In the genomic region with DNA sequence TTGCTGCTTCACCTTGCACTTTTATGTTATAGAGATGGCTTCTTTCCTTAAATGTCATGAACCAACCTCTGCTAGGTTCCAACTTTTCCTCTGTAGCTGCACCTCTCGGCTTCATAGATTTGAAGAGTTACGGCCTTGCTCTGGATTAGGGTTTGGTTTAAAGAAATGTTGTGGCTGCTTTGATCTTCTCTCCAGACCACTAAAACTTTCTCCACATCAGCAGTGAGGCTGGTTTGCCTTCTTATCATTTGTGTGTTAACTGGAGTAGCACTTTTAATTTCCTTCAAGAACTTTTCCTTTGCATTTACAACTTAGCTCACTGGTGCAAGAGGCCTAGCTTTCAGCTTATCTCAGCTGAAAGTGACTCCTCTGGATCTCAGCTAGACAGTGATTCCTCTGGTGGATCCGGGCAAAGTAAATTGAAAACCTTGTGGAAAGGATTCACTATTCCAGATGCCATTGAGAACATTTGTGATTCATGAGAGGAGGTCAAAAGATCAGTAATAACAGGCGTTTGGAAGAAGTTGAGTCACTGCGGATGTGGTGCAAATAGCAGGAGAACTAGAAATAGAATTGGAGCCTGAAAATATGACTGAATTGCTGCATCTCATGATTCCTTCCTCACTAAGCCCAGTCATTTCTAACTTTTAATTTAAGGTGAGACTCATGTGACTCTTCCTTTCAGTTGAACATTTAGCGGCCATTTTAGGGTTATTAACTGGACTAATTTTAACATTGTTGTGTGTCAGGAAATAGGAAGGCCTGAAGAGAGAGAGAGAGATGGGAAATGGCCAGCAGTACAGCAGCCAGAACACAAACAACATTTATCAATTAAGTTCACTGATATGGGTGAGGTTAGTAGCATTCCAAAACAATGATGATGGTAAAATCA, we compare ENCODE assay signal across 8 cellular contexts. TPM values are rescaled to one million over a fixed set of nuclear protein-coding genes. Genes with fewer than 3 reads are reported as not detected.
DNase-seq lines count a peak whose midpoint lies in the region; ATAC-seq, FAIRE-seq and TF ChIP-seq lines count a peak whose summit lies in the region.

No MANE protein-coding gene starts in this region.

- peak; percentile 48 for DNase-seq in DND-41
- DNase-seq in LHCN-M2 (ENCODE audit: low read depth), result peak; percentile 100
- peak; percentile 97 for DNase-seq in choroid plexus epithelial cell (ENCODE audit: low read depth)
- no peak for DNase-seq in D721Med (ENCODE audit: insufficient read length, low spot score)
- no peak for DNase-seq in substantia nigra (lab: John Stamatoyannopoulos, UW)
- no peak for DNase-seq in middle frontal gyrus (ENCODE audit: extremely low spot score, low spot score)

- H3K27ac ChIP-seq in DND-41 (ENCODE audit: low read length), result peak overlapping the region; percentile 75
- peak overlapping the region in 15 of 21 experiments; percentile 10 to 74 (median 51) for H3K27ac ChIP-seq in skin epidermis
- H3K27ac ChIP-seq in substantia nigra (ENCODE audit: low read depth, low read length, poor library complexity, severe bottlenecking), result no peak overlapping the region

- H3K36me3 ChIP-seq in DND-41 (ENCODE audit: insufficient read depth, low read length), result no peaks in the 10 kb centered on the region

- TF ChIP-seq CTCF in DND-41 (IDR thresholded peaks at IDR 0.05; ENCODE audit: borderline replicate concordance, extremely low read depth, low read length, poor library complexity, severe bottlenecking), result no peak
- TF ChIP-seq CTCF in choroid plexus epithelial cell (conservative IDR thresholded peaks at IDR 0.05; ENCODE audit: low read depth, low read length), result no peak
- no peak for TF ChIP-seq CTCF in D721Med (IDR thresholded peaks at IDR 0.05; ENCODE audit: insufficient read depth, missing control alignments)

- H4K20me1 ChIP-seq in DND-41 (ENCODE audit: insufficient read depth, low read length), result no peaks in the 10 kb centered on the region

- no peak overlapping the region for H3K4me3 ChIP-seq in DND-41 (ENCODE audit: low read depth in 1 of 2, low read length in 2 of 2)
- no peak overlapping the region for H3K4me3 ChIP-seq in choroid plexus epithelial cell (ENCODE audit: low read depth, low read length)
- no peak overlapping the region for H3K4me3 ChIP-seq in skin epidermis

- no peaks in the 10 kb centered on the region for H3K9me3 ChIP-seq in DND-41 (ENCODE audit: insufficient read depth, low read length, severe bottlenecking)

- peaks cover 59% of the 10 kb centered on the region for H3K4me1 ChIP-seq in DND-41 (ENCODE audit: insufficient read depth, low read length)

- no peak overlapping the region for H3K4me2 ChIP-seq in DND-41 (ENCODE audit: insufficient read depth, low read length)

- H2AFZ ChIP-seq in DND-41 (ENCODE audit: low read depth, low read length), result peak overlapping the region; percentile 16; the same call in 1 of the 2 replicates

- 0 out of 2 replicates have a peak overlapping the region, but pooled peaks have one; percentile 3 for H3K9ac ChIP-seq in DND-41 (ENCODE audit: low read depth, low read length)

- H3K79me2 ChIP-seq in DND-41 (ENCODE audit: insufficient read depth, low read length), result no peaks in the 10 kb centered on the region

- ATAC-seq in DND-41 (ENCODE audit: insufficient read depth, low read depth), result peak; percentile 82
- peak; percentile 79 for ATAC-seq in GM21390 (IDR thresholded peaks at IDR 0.05; ENCODE audit: unreplicated experiment)

- no peaks in the 10 kb centered on the region for H3K27me3 ChIP-seq in DND-41 (ENCODE audit: insufficient read depth, low read length, poor library complexity)

- no peak for FAIRE-seq in D721Med (lab: Jason Lieb, UNC)

RNA-seq across cellular contexts. Expression of gene RGS1, which starts 16.2 kb away (rescaled TPM):
- total RNA-seq in LHCN-M2 (2014; rRNA removed), result 0.11 and 0.19 TPM in 2 replicates
- not detected for polyA plus RNA-seq in LHCN-M2 (2012)

Comparison
In these comparisons a context has a peak if more than half of its experiments do, and no peak if none do; other contexts are left out.
1. DNase-seq: peak in DND-41 (single experiment), LHCN-M2 (single experiment) and choroid plexus epithelial cell (single experiment); none in D721Med (single experiment), substantia nigra (0 of 49) and middle frontal gyrus (single experiment).